ENCODE assay signal across 9 cellular contexts in genomic region chr2:196988599-196988998, GRCh38.
DNase-seq lines count a peak whose midpoint lies in the region; ATAC-seq and TF ChIP-seq lines count a peak whose summit lies in the region.
"Had no signal": no experiment of that assay in that cellular context is flagged by ENCODE, and none has a peak within 500 bp of the region (broad histone marks: within the 10 kb centered on the region; RNA-seq: fewer than 3 reads in every experiment).

No MANE protein-coding gene starts in this region.

- peak; percentile 29 for DNase-seq in DMS 273 (lab: John Stamatoyannopoulos, UW; ENCODE audit: unreplicated experiment)
- no peak for DNase-seq in DMS 273 treated with DMSO at 0.1 percent for 48 hours (lab: John Stamatoyannopoulos, UW)
- DNase-seq in NCI-H748 (lab: John Stamatoyannopoulos, UW; ENCODE audit: unreplicated experiment) = peak; percentile 63
- no peak for DNase-seq in coronary artery (ENCODE audit: low spot score)
- no peak for DNase-seq in osteoblast (ENCODE audit: insufficient read length, low spot score, missing footprints)
- DNase-seq in stimulated activated CD4-positive, alpha-beta T cell treated with anti-CD3 and anti-CD28 coated beads, Interleukin-4, amount 100 ng/mL, for 4 hours = no peak
- no peak for DNase-seq in NCI-H1105 (lab: John Stamatoyannopoulos, UW)

- H4K20me1 ChIP-seq in osteoblast (ENCODE audit: insufficient read depth, low read length) = no peaks in the 10 kb centered on the region

- no peak for TF ChIP-seq CTCF in coronary artery (IDR thresholded peaks at IDR 0.05)
- TF ChIP-seq CTCF in osteoblast (IDR thresholded peaks at IDR 0.05; ENCODE audit: extremely low read depth, low read depth, low read length) = no peak

- H3K79me2 ChIP-seq in osteoblast (ENCODE audit: insufficient read depth, low read length) = no peaks in the 10 kb centered on the region

- H3K27ac ChIP-seq in coronary artery = peak overlapping the region; percentile 40 to 75
- peak overlapping the region; percentile 95 for H3K27ac ChIP-seq in osteoblast (ENCODE audit: low read depth, low read length)
- H3K27ac ChIP-seq: 22Rv1 had no signal

- peak overlapping the region; percentile 71 for H2AFZ ChIP-seq in osteoblast (ENCODE audit: low read length)

- H3K4me3 ChIP-seq in coronary artery (no peak overlapping the region), osteoblast (ENCODE audit: insufficient read depth, low read length) (no peak overlapping the region)

- peak overlapping the region; percentile 83 for H3K4me2 ChIP-seq in osteoblast (ENCODE audit: insufficient read depth, low read length)

- no peak for ATAC-seq in HG03095 (IDR thresholded peaks at IDR 0.05; ENCODE audit: unreplicated experiment)

- no peaks in the 10 kb centered on the region for H3K9me3 ChIP-seq in osteoblast (ENCODE audit: low read depth, low read length)

- H3K27me3 ChIP-seq in osteoblast (ENCODE audit: insufficient read depth, low read length) = no peaks in the 10 kb centered on the region

- H3K4me1 ChIP-seq in osteoblast (ENCODE audit: insufficient read depth, low read length) = peaks cover 25% of the 10 kb centered on the region

- H3K36me3 ChIP-seq in osteoblast (ENCODE audit: insufficient read depth, low read length) = no peaks in the 10 kb centered on the region

Comparison
In these comparisons a context has a peak if more than half of its experiments do, and no peak if none do; other contexts are left out.
1. DNase-seq: peak in DMS 273 (single experiment) and NCI-H748 (single experiment); none in DMS 273 treated with DMSO at 0.1 percent for 48 hours (single experiment), coronary artery (single experiment), osteoblast (single experiment), stimulated activated CD4-positive, alpha-beta T cell treated with anti-CD3 and anti-CD28 coated beads, Interleukin-4, amount 100 ng/mL, for 4 hours (0 of 2) and NCI-H1105 (single experiment).